ENCODE assay signal across 9 cellular contexts in genomic region chr3:72255736-72256559, GRCh38.
DNase-seq lines count a peak whose midpoint lies in the region; ATAC-seq and TF ChIP-seq lines count a peak whose summit lies in the region.
"Had no signal": no experiment of that assay in that cellular context is flagged by ENCODE, and none has a peak within 500 bp of the region (broad histone marks: within the 10 kb centered on the region; RNA-seq: fewer than 3 reads in every experiment).

No MANE protein-coding gene starts in this region.

- TF ChIP-seq CTCF in right atrium auricular region (IDR thresholded peaks at IDR 0.05) (no peak), mammary epithelial cell (conservative IDR thresholded peaks at IDR 0.05 in 1 of 2, IDR thresholded peaks at IDR 0.05 in 1 of 2; ENCODE audit: extremely low read depth in 1 of 2, insufficient read depth in 1 of 2, low read depth in 1 of 2, low read length in 2 of 2) (peak in 1 of 2 donors; percentile 44), mesothelial cell of epicardium (IDR thresholded peaks at IDR 0.05; ENCODE audit: unreplicated experiment) (no peak)

- peak overlapping the region; percentile 81 for H3K27ac Mint-ChIP-seq in mesothelial cell of epicardium
- H3K27ac Mint-ChIP-seq in activated T-helper 17 cell treated with anti-CD3 and anti-CD28 coated beads, Interleukin-2, amount 50 U/mL, for 72 hours, result no peak overlapping the region

- ATAC-seq in Right ventricle myocardium inferior, result peak; percentile 69
- ATAC-seq in activated T-helper 17 cell treated with anti-CD3 and anti-CD28 coated beads, Interleukin-2, amount 50 U/mL, for 72 hours (replicated peaks), result no peak

- H3K4me1 ChIP-seq in right atrium auricular region (peaks cover 0 to 30% of the 10 kb centered on the region in 2 donors), mammary epithelial cell (ENCODE audit: insufficient read depth, low read length) (peaks cover 3% of the 10 kb centered on the region)

- H3K4me3 ChIP-seq in right atrium auricular region (no peak overlapping the region), mammary epithelial cell (replicated peaks in 1 of 3; ENCODE audit: insufficient read depth in 1 of 3, low read depth in 2 of 3, low read length in 3 of 3) (no peak overlapping the region)

- in situ Hi-C loops in mammary epithelial cell (cut with MboI; ENCODE audit: low sequenced_read_pairs in 2 of 2), result loop anchor here in 1 of 2 donors (25.0 kb wide), 1 partner anchor 294 kb away; no protein-coding TSS in a partner anchor

- H3K9me3 ChIP-seq in right atrium auricular region (no peaks in the 10 kb centered on the region), mammary epithelial cell (replicated peaks; ENCODE audit: insufficient read depth, low read length) (no peaks in the 10 kb centered on the region)

- CTCF ChIA-PET in mammary epithelial cell (lab: Charles Lee; ENCODE audit: low non-redundant PET), result no interaction called here

- no peaks in the 10 kb centered on the region for H4K20me1 ChIP-seq in mammary epithelial cell (ENCODE audit: insufficient read depth, low read length)

- BruUV-seq in mammary epithelial cell (replicated peaks; lab: Mats Ljungman, UMichigan), result no TSS peak

- no peaks in the 10 kb centered on the region for H3K36me3 Mint-ChIP-seq in mesothelial cell of epicardium
- H3K36me3 Mint-ChIP-seq in activated T-helper 17 cell treated with anti-CD3 and anti-CD28 coated beads, Interleukin-2, amount 50 U/mL, for 72 hours (ENCODE audit: low read depth), result no peaks in the 10 kb centered on the region

- no peaks in the 10 kb centered on the region for H3K79me2 ChIP-seq in mammary epithelial cell (ENCODE audit: insufficient read depth, low read length)

- WGBS in mammary epithelial cell (ENCODE audit: low coverage, missing lambda C conversion rate), result 45% methylated on average over 11 of the region's 14 CpGs

- no peaks in the 10 kb centered on the region for H3K9me3 Mint-ChIP-seq in mesothelial cell of epicardium
- no peaks in the 10 kb centered on the region for H3K9me3 Mint-ChIP-seq in activated T-helper 17 cell treated with anti-CD3 and anti-CD28 coated beads, Interleukin-2, amount 50 U/mL, for 72 hours

- H3K27ac ChIP-seq in right atrium auricular region (no peak overlapping the region), mammary epithelial cell (ENCODE audit: insufficient read depth, low read depth, low read length) (no peak overlapping the region)

- no peak overlapping the region for H3K4me3 Mint-ChIP-seq in mesothelial cell of epicardium
- H3K4me3 Mint-ChIP-seq in activated T-helper 17 cell treated with anti-CD3 and anti-CD28 coated beads, Interleukin-2, amount 50 U/mL, for 72 hours, result no peak overlapping the region
- H3K4me3 Mint-ChIP-seq: neural crest cell had no signal

- peak overlapping the region; percentile 25 for H2AFZ ChIP-seq in mammary epithelial cell (ENCODE audit: low read depth, low read length)

- peaks cover 17% of the 10 kb centered on the region for H3K27me3 Mint-ChIP-seq in mesothelial cell of epicardium (ENCODE audit: low read depth)
- peaks cover 5% of the 10 kb centered on the region for H3K27me3 Mint-ChIP-seq in activated T-helper 17 cell treated with anti-CD3 and anti-CD28 coated beads, Interleukin-2, amount 50 U/mL, for 72 hours

- H3K27me3 ChIP-seq in right atrium auricular region (no peaks in the 10 kb centered on the region), mammary epithelial cell (ENCODE audit: insufficient read depth, low read length) (peaks cover 16% of the 10 kb centered on the region)

- intact Hi-C loops in Right ventricle myocardium inferior (cut with DNase I), result no loop called here
- intact Hi-C loops in mammary epithelial cell (cut with micrococcal nuclease), result loop anchor here (5.0 to 10.0 kb wide), 2 partner anchors 211 to 284 kb away; no protein-coding TSS in a partner anchor

- peak overlapping the region; percentile 37 for H3K4me2 ChIP-seq in mammary epithelial cell (ENCODE audit: insufficient read depth, low read depth, low read length)

- H3K9ac ChIP-seq in mammary epithelial cell (ENCODE audit: insufficient read depth, low read length), result no peak overlapping the region

- H3K36me3 ChIP-seq in right atrium auricular region (no peaks in the 10 kb centered on the region), mammary epithelial cell (ENCODE audit: insufficient read depth, low read length) (no peaks in the 10 kb centered on the region)

- H3K4me1 Mint-ChIP-seq in mesothelial cell of epicardium, result peaks cover 23% of the 10 kb centered on the region
- peaks cover 16% of the 10 kb centered on the region for H3K4me1 Mint-ChIP-seq in activated T-helper 17 cell treated with anti-CD3 and anti-CD28 coated beads, Interleukin-2, amount 50 U/mL, for 72 hours

- no peak for DNase-seq in Right ventricle myocardium inferior (ENCODE audit: missing footprints)
- DNase-seq in right atrium auricular region (ENCODE audit: low spot score), result no peak
- DNase-seq in NCI-H446 treated with DMSO at 0.1 percent for 48 hours (lab: John Stamatoyannopoulos, UW), result peak; percentile 28
- peak; percentile 23 for DNase-seq in mammary epithelial cell
- no peak for DNase-seq in mesothelial cell of epicardium (ENCODE audit: low spot score in 2 of 2, unreplicated experiment in 2 of 2)
- no peak for DNase-seq in ecto neural progenitor cell (ENCODE audit: low spot score)
- DNase-seq in NOMO-1 (lab: John Stamatoyannopoulos, UW; ENCODE audit: unreplicated experiment in 2 of 2), result no peak

- dilution Hi-C loops in mammary epithelial cell (cut with HindIII; ENCODE audit: low sequenced_read_pairs), result no loop called here

Comparison
In these comparisons a context has a peak if more than half of its experiments do, and no peak if none do; other contexts are left out.
1. DNase-seq: peak in NCI-H446 treated with DMSO at 0.1 percent for 48 hours (single experiment) and mammary epithelial cell (single experiment); none in Right ventricle myocardium inferior (single experiment), right atrium auricular region (single experiment), mesothelial cell of epicardium (0 of 2), ecto neural progenitor cell (single experiment) and NOMO-1 (0 of 2).